Comparison of ENCODE assay signal across 8 cellular contexts in the genomic region with DNA sequence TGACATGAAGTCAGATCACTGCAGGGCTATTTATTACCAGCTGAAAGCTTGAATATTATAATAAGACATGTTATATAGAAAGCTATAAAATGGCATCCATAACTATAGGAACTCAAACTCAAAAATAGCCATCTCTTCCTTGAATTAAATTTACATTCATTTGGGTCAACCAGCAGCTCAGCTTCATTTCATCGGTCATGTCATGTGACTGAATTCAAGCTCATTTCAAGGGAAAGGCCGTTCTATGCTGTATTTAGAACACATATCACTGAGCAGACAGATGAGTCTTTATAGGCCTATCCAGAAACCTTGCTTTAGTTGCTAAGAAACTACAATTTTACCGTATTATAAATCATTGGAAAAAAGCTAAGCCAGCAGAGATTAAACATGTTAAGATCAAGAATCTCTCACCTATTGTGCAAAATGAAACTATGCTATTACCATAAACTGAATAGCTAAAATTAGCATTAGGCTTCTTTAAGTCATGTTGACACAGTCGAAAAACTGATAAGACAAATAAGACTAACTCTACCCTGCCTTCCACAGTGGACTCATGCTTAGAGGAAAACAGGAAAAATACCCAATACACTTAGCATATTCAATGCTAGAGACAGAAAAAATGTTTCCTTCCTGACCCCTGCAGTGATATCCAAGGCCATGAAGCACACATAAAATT. TPM values are rescaled to one million over a fixed set of nuclear protein-coding genes. Genes with fewer than 3 reads are reported as not detected.
DNase-seq lines count a peak whose midpoint lies in the region; ATAC-seq and TF ChIP-seq lines count a peak whose summit lies in the region.

No MANE protein-coding gene starts in this region.

- H4K20me1 ChIP-seq in mammary epithelial cell (ENCODE audit: insufficient read depth, low read length): peaks cover 2% of the 10 kb centered on the region

- WGBS in mammary epithelial cell (ENCODE audit: low coverage, missing lambda C conversion rate): 24% methylated on average over 4 of the region's 4 CpGs

- H2AFZ ChIP-seq in mammary epithelial cell (ENCODE audit: low read depth, low read length): no peak overlapping the region

- dilution Hi-C loops in mammary epithelial cell (cut with HindIII; ENCODE audit: low sequenced_read_pairs): loop anchor here (5.0 kb wide), 2 partner anchors 34 to 66 kb away; no protein-coding TSS in a partner anchor

- H3K36me3 ChIP-seq in A673 (ENCODE audit: insufficient read depth, low read length, poor library complexity, severe bottlenecking) (no peaks in the 10 kb centered on the region), mammary epithelial cell (ENCODE audit: insufficient read depth, low read length) (no peaks in the 10 kb centered on the region)

- BruUV-seq in A673 (replicated peaks; lab: Mats Ljungman, UMichigan): TSS peak; percentile 28
- TSS peak; percentile 16 for BruUV-seq in mammary epithelial cell (replicated peaks; lab: Mats Ljungman, UMichigan)

- peaks cover 70% of the 10 kb centered on the region for H3K79me2 ChIP-seq in mammary epithelial cell (ENCODE audit: insufficient read depth, low read length)

- H3K4me3 ChIP-seq in A673 (ENCODE audit: low read depth, low read length, poor library complexity, severe bottlenecking) (peak overlapping the region; percentile 75), HL-60 (replicated peaks; ENCODE audit: insufficient read depth, low read length) (peak overlapping the region; percentile 90), mammary epithelial cell (replicated peaks in 1 of 3; ENCODE audit: insufficient read depth in 1 of 3, low read depth in 2 of 3, low read length in 3 of 3) (peak overlapping the region; percentile 5 to 78 (median 74))

- H3K27me3 ChIP-seq in A673 (replicated peaks; ENCODE audit: insufficient read depth, low read depth, low read length, poor library complexity): no peaks in the 10 kb centered on the region
- no peaks in the 10 kb centered on the region for H3K27me3 ChIP-seq in HL-60 (ENCODE audit: insufficient read depth, poor library complexity, severe bottlenecking)
- no peaks in the 10 kb centered on the region for H3K27me3 ChIP-seq in mammary epithelial cell (ENCODE audit: insufficient read depth, low read length)

- no peaks in the 10 kb centered on the region for H3K36me3 Mint-ChIP-seq in mesothelial cell of epicardium

- in situ Hi-C loops in mammary epithelial cell (cut with MboI; ENCODE audit: low sequenced_read_pairs in 2 of 2) (loop anchor here in 1 of 2 donors (10.0 kb wide), 1 partner anchor 56 kb away; no protein-coding TSS in a partner anchor), GM13977 (cut with MboI; ENCODE audit: low pct_unique_long_range_greater_than_20kb, low sequenced_read_pairs, unreplicated experiment) (no loop called here)

- ATAC-seq in HG03432 (IDR thresholded peaks at IDR 0.05; ENCODE audit: unreplicated experiment) (no peak), GM18873 (IDR thresholded peaks at IDR 0.05; ENCODE audit: low FRiP score, unreplicated experiment) (no peak)

- peak; percentile 48 for DNase-seq in A673 (ENCODE audit: low spot score)
- DNase-seq in HL-60 (ENCODE audit: low read depth in 1 of 2, low spot score in 1 of 2): no peak
- peak; percentile 28 for DNase-seq in mammary epithelial cell
- DNase-seq in mesothelial cell of epicardium (ENCODE audit: low spot score in 2 of 2, unreplicated experiment in 2 of 2): no peak
- no peak for DNase-seq in GM13977 (ENCODE audit: low spot score)
- DNase-seq in effector CD8-positive, alpha-beta T cell (lab: John Stamatoyannopoulos, UW): no peak

- CTCF ChIA-PET in A673 (lab: Charles Lee) (interaction anchor here (0.6 kb wide), 1 partner anchor 52 kb away, joined by 4 read pairs; no protein-coding TSS in a partner anchor), mammary epithelial cell (lab: Charles Lee; ENCODE audit: low non-redundant PET) (interaction anchor here (0.6 kb wide), 1 partner anchor 909 kb away, joined by 3 read pairs; no protein-coding TSS in a partner anchor)

- no peaks in the 10 kb centered on the region for H3K9me3 ChIP-seq in A673 (ENCODE audit: low read depth, low read length, poor library complexity, severe bottlenecking)
- no peaks in the 10 kb centered on the region for H3K9me3 ChIP-seq in mammary epithelial cell (replicated peaks; ENCODE audit: insufficient read depth, low read length)

- H3K4me1 ChIP-seq in A673 (ENCODE audit: insufficient read depth, low read length, poor library complexity, severe bottlenecking) (peaks cover 65% of the 10 kb centered on the region), mammary epithelial cell (ENCODE audit: insufficient read depth, low read length) (peaks cover 50% of the 10 kb centered on the region)

- TF ChIP-seq CTCF in A673 (conservative IDR thresholded peaks at IDR 0.05; ENCODE audit: low read depth, low read length) (no peak), HL-60 (IDR thresholded peaks at IDR 0.05; ENCODE audit: insufficient read depth, low read length) (no peak), mammary epithelial cell (conservative IDR thresholded peaks at IDR 0.05 in 1 of 2, IDR thresholded peaks at IDR 0.05 in 1 of 2; ENCODE audit: extremely low read depth in 1 of 2, insufficient read depth in 1 of 2, low read depth in 1 of 2, low read length in 2 of 2) (no peak), mesothelial cell of epicardium (IDR thresholded peaks at IDR 0.05; ENCODE audit: unreplicated experiment) (no peak), GM13977 (IDR thresholded peaks at IDR 0.05; ENCODE audit: extremely low read depth, insufficient read depth, missing control alignments) (no peak)

- peak overlapping the region; percentile 85 for H3K4me2 ChIP-seq in mammary epithelial cell (ENCODE audit: insufficient read depth, low read depth, low read length)

- peak overlapping the region; percentile 26 for H3K4me3 Mint-ChIP-seq in mesothelial cell of epicardium

- POLR2A ChIA-PET in A673 (lab: Charles Lee; ENCODE audit: low non-redundant PET): no interaction called here

- intact Hi-C loops in A673 (cut with micrococcal nuclease; ENCODE audit: unreplicated experiment): loop anchor here (5.0 kb wide), 1 partner anchor 324 kb away; no protein-coding TSS in a partner anchor
- intact Hi-C loops in mammary epithelial cell (cut with micrococcal nuclease): loop anchor here (1.0 to 5.0 kb wide), 2 partner anchors 29 to 54 kb away; no protein-coding TSS in a partner anchor

- peak overlapping the region; percentile 62 for H3K27ac Mint-ChIP-seq in mesothelial cell of epicardium

- H3K27ac ChIP-seq in A673 (ENCODE audit: low read depth, low read length, poor library complexity, severe bottlenecking) (peak overlapping the region; percentile 82), HL-60 (replicated peaks) (no peak overlapping the region; the same call in none of the 2 replicates), mammary epithelial cell (ENCODE audit: insufficient read depth, low read depth, low read length) (peak overlapping the region; percentile 80)

- peaks cover 51% of the 10 kb centered on the region for H3K4me1 Mint-ChIP-seq in mesothelial cell of epicardium

- H3K9ac ChIP-seq in mammary epithelial cell (ENCODE audit: insufficient read depth, low read length): peak overlapping the region; percentile 84

- no peaks in the 10 kb centered on the region for H3K27me3 Mint-ChIP-seq in mesothelial cell of epicardium (ENCODE audit: low read depth)

- H3K9me3 Mint-ChIP-seq in mesothelial cell of epicardium: no peaks in the 10 kb centered on the region

RNA-seq across cellular contexts. Expression of a gene that starts 2.3 kb away (rescaled TPM):
- 96.1 and 101 TPM in 2 replicates for total RNA-seq in A673 (2021)
- 100 to 1,000 TPM; 118 to 143 TPM for total RNA-seq in mammary epithelial cell
- polyA plus RNA-seq in mammary epithelial cell: 206 TPM
- 246 TPM for polyA minus RNA-seq in mammary epithelial cell
- 102 to 116 TPM (median 109 TPM) in 3 replicates for total RNA-seq in mesothelial cell of epicardium

RNA-seq across cellular contexts. Expression of a gene that starts 53.2 kb away (rescaled TPM):
- total RNA-seq in A673 (2021) (71.4 and 74.6 TPM in 2 replicates), mammary epithelial cell (100 to 1,000 TPM in 1 of 2 donors, 10 to 100 TPM in 1; 50.5 to 110 TPM), mesothelial cell of epicardium (174 to 179 TPM (median 178 TPM) in 3 replicates)
- 128 TPM for polyA plus RNA-seq in mammary epithelial cell
- polyA minus RNA-seq in mammary epithelial cell: 224 TPM

Comparison
In these comparisons a context has a peak if more than half of its experiments do, and no peak if none do; other contexts are left out.
1. DNase-seq: peak in A673 (single experiment) and mammary epithelial cell (single experiment); none in HL-60 (0 of 2), mesothelial cell of epicardium (0 of 2), GM13977 (single experiment) and effector CD8-positive, alpha-beta T cell (single experiment).
2. Peak in every context shown above with its lines, with median percentiles within 50 percentile points of each other: H3K4me3 ChIP-seq.